Comparison of ENCODE assay signal across 8 cellular contexts in the genomic region with DNA sequence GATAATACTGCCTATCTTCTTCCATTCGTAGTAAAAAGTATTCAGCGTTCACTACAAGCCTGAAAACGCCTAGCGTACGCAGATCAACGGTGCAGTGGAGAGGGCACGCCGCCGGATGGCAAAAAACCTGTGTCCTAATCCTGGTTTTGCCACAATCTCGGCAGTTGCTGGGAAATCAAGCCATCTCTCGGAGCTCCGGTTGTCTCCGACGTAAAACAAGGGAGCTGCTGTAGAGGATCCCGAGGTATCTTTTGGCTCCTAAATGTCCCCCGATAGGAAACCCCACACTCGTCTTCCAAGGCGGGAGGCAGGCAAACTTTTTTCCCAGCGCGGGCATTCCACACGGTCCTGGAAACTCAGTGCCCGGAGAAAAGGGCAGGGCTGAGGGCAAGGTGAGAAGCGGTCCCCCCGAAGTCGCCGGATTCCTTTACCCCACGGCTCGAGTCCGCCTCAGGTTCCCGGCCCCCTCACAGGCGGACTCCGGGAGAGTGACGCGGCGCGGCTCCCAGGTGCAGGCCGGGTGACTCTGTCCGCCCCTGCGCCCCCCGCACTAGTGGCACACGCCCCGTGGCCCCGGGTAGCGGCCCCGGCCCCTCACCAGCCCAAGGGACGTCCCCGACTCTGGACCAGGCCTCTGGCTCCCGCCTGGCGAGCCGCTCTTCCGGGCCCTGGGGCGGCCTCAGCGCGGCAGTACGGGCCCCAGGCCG. TPM values are rescaled to one million over a fixed set of nuclear protein-coding genes. Genes with fewer than 3 reads are reported as not detected.
A peak's percentile ranks its signal among the peaks of the same experiment; 100 is the strongest.
DNase-seq lines count a peak whose midpoint lies in the region; ATAC-seq and TF ChIP-seq lines count a peak whose summit lies in the region.

No MANE protein-coding gene starts in this region.

- peaks cover 9% of the 10 kb centered on the region for H3K36me3 ChIP-seq in HUES48 (ENCODE audit: control insufficient read depth, insufficient read depth, low read length)

- intact Hi-C loops in left colon (cut with DNase I, micrococcal nuclease): no loop called here

- no peaks in the 10 kb centered on the region for H3K9me3 ChIP-seq in HUES48 (ENCODE audit: control insufficient read depth, insufficient read depth, low read length)

- H3K27ac Mint-ChIP-seq in chondrocyte (ENCODE audit: unreplicated experiment): peak overlapping the region; percentile 92

- peaks cover 7% of the 10 kb centered on the region; the same call in 1 of the 2 replicates for H3K27me3 ChIP-seq in HUES48 (ENCODE audit: control insufficient read depth, insufficient read depth, low read length)

- peak; percentile 29 for ATAC-seq in left colon
- ATAC-seq in GM18861 (IDR thresholded peaks at IDR 0.05; ENCODE audit: unreplicated experiment): no peak

- DNase-seq in NCI-H748 (lab: John Stamatoyannopoulos, UW; ENCODE audit: unreplicated experiment): peak; percentile 37
- no peak for DNase-seq in NCI-H748 treated with DMSO at 0.1 percent for 48 hours (lab: John Stamatoyannopoulos, UW)
- peak; percentile 46 for DNase-seq in UCSD-AML1 (lab: John Stamatoyannopoulos, UW; ENCODE audit: unreplicated experiment)
- DNase-seq in chondrocyte (ENCODE audit: low spot score): no peak
- peak; percentile 32 to 42 for DNase-seq in left colon
- peak; percentile 12 to 29 for DNase-seq in stimulated activated CD4-positive, alpha-beta T cell treated with anti-CD3 and anti-CD28 coated beads, Interleukin-4, amount 100 ng/mL, for 4 hours

- peaks cover 20% of the 10 kb centered on the region for H3K4me1 ChIP-seq in HUES48 (ENCODE audit: control insufficient read depth, insufficient read depth, low read length)

- no peaks in the 10 kb centered on the region for H3K9me3 Mint-ChIP-seq in chondrocyte (ENCODE audit: low read depth)

- TF ChIP-seq CTCF in chondrocyte (IDR thresholded peaks at IDR 0.05): peak; percentile 56

- H3K4me3 Mint-ChIP-seq in chondrocyte (ENCODE audit: unreplicated experiment): peak overlapping the region; percentile 68

- peak overlapping the region; percentile 92 for H3K27ac ChIP-seq in HUES48 (ENCODE audit: low read depth, low read length)

- peaks cover 3% of the 10 kb centered on the region for H3K36me3 Mint-ChIP-seq in chondrocyte (ENCODE audit: low read depth)

- peaks cover 38% of the 10 kb centered on the region for H3K4me1 Mint-ChIP-seq in chondrocyte (ENCODE audit: low read depth)

- H3K4me3 ChIP-seq in HUES48 (ENCODE audit: low read depth, low read length): peak overlapping the region; percentile 82

- H3K9ac ChIP-seq in HUES48 (ENCODE audit: low read depth, low read length): peak overlapping the region; percentile 93

- no peaks in the 10 kb centered on the region for H3K27me3 Mint-ChIP-seq in chondrocyte (ENCODE audit: low read depth)

RNA-seq across cellular contexts. Expression of gene IDE, which starts 0.6 kb away (rescaled TPM):
- 42.0 to 57.5 TPM (median 44.6 TPM) in 3 replicates for total RNA-seq in chondrocyte
- total RNA-seq in left colon: 10 to 100 TPM; 40.4 to 43.5 TPM

RNA-seq across cellular contexts. Expression of gene KIF11, which starts 19.7 kb away (rescaled TPM):
- total RNA-seq in chondrocyte (6.6 to 9.9 TPM (median 7.1 TPM) in 3 replicates), left colon (1 to 10 TPM; 3.5 to 8.6 TPM)

Comparison
In these comparisons a context has a peak if more than half of its experiments do, and no peak if none do; other contexts are left out.
1. DNase-seq: peak in NCI-H748 (single experiment), UCSD-AML1 (single experiment), left colon (2 of 2) and stimulated activated CD4-positive, alpha-beta T cell treated with anti-CD3 and anti-CD28 coated beads, Interleukin-4, amount 100 ng/mL, for 4 hours (2 of 2); none in NCI-H748 treated with DMSO at 0.1 percent for 48 hours (single experiment) and chondrocyte (single experiment).